In genomic region chr15:63474810-63475316, GRCh38 we compare ENCODE assay signal across 8 cellular contexts. TPM values are rescaled to one million over a fixed set of nuclear protein-coding genes. Genes with fewer than 3 reads are reported as not detected.
DNase-seq lines count a peak whose midpoint lies in the region; ATAC-seq and TF ChIP-seq lines count a peak whose summit lies in the region.

No MANE protein-coding gene starts in this region.

- no peaks in the 10 kb centered on the region for H3K9me3 Mint-ChIP-seq in activated CD8-positive, alpha-beta T cell treated with anti-CD3 and anti-CD28 coated beads for 36 hours
- no peaks in the 10 kb centered on the region for H3K9me3 Mint-ChIP-seq in activated CD8-positive, alpha-beta T cell treated with anti-CD3 and anti-CD28 coated beads, Interleukin-2, amount 10 ng/mL, durations not matched to agents 7 days and 5 days (ENCODE audit: insufficient read depth)

- no peaks in the 10 kb centered on the region for H3K36me3 Mint-ChIP-seq in activated CD8-positive, alpha-beta T cell treated with anti-CD3 and anti-CD28 coated beads for 36 hours (ENCODE audit: low read depth)
- H3K36me3 Mint-ChIP-seq in activated CD8-positive, alpha-beta T cell treated with anti-CD3 and anti-CD28 coated beads, Interleukin-2, amount 10 ng/mL, durations not matched to agents 7 days and 5 days (ENCODE audit: low read depth), result no peaks in the 10 kb centered on the region

- CTCF ChIA-PET in activated CD8-positive, alpha-beta T cell treated with anti-CD3 and anti-CD28 coated beads for 36 hours (lab: Charles Lee), result interaction anchor here (1.0 to 2.8 kb wide), 9 partner anchors 8 to 36 kb away, joined by 3 to 11 read pairs (median 7); partner anchors contain the start of gene USP3
- CTCF ChIA-PET in activated CD8-positive, alpha-beta T cell treated with anti-CD3 and anti-CD28 coated beads, Interleukin-2, amount 10 ng/mL, durations not matched to agents 7 days and 5 days (lab: Charles Lee), result interaction anchor here (0.8 to 4.3 kb wide), 5 partner anchors 8 to 135 kb away, joined by 3 to 19 read pairs (median 13); partner anchors contain the start of gene USP3

- no peak overlapping the region for H3K27ac Mint-ChIP-seq in activated CD8-positive, alpha-beta T cell treated with anti-CD3 and anti-CD28 coated beads for 36 hours
- H3K27ac Mint-ChIP-seq in activated CD8-positive, alpha-beta T cell treated with anti-CD3 and anti-CD28 coated beads, Interleukin-2, amount 10 ng/mL, durations not matched to agents 7 days and 5 days, result no peak overlapping the region

- POLR2A ChIA-PET in activated CD8-positive, alpha-beta T cell treated with anti-CD3 and anti-CD28 coated beads for 36 hours (lab: Charles Lee), result interaction anchor here (1.6 to 3.9 kb wide), 3 partner anchors 24 to 30 kb away, joined by 4 to 22 read pairs (median 9); partner anchors contain the start of gene USP3
- POLR2A ChIA-PET in activated CD8-positive, alpha-beta T cell treated with anti-CD3 and anti-CD28 coated beads, Interleukin-2, amount 10 ng/mL, durations not matched to agents 7 days and 5 days (lab: Charles Lee), result interaction anchor here (6.5 kb wide), 1 partner anchor 29 kb away, joined by 36 read pairs; the partner anchor contains the start of gene USP3

- no peak for TF ChIP-seq CTCF in activated CD8-positive, alpha-beta T cell treated with anti-CD3 and anti-CD28 coated beads for 36 hours (IDR thresholded peaks at IDR 0.05)
- TF ChIP-seq CTCF in foreskin keratinocyte (conservative IDR thresholded peaks at IDR 0.05), result no peak

- H3K4me1 ChIP-seq in foreskin keratinocyte, result no peaks in the 10 kb centered on the region

- no peak overlapping the region for H3K4me3 Mint-ChIP-seq in activated CD8-positive, alpha-beta T cell treated with anti-CD3 and anti-CD28 coated beads for 36 hours
- H3K4me3 Mint-ChIP-seq in activated CD8-positive, alpha-beta T cell treated with anti-CD3 and anti-CD28 coated beads, Interleukin-2, amount 10 ng/mL, durations not matched to agents 7 days and 5 days, result no peak overlapping the region

- no peaks in the 10 kb centered on the region for H3K27me3 ChIP-seq in foreskin keratinocyte

- ATAC-seq in activated CD8-positive, alpha-beta T cell treated with anti-CD3 and anti-CD28 coated beads for 36 hours, result no peak
- no peak for ATAC-seq in activated CD8-positive, alpha-beta T cell treated with anti-CD3 and anti-CD28 coated beads, Interleukin-2, amount 10 ng/mL, durations not matched to agents 7 days and 5 days
- ATAC-seq in HG02623 (IDR thresholded peaks at IDR 0.05; ENCODE audit: unreplicated experiment), result peak; percentile 55
- peak; percentile 20 for ATAC-seq in foreskin keratinocyte

- intact Hi-C loops in activated CD8-positive, alpha-beta T cell treated with anti-CD3 and anti-CD28 coated beads for 36 hours (cut with micrococcal nuclease), result no loop called here

- peaks cover 56% of the 10 kb centered on the region for H3K4me1 Mint-ChIP-seq in activated CD8-positive, alpha-beta T cell treated with anti-CD3 and anti-CD28 coated beads for 36 hours (ENCODE audit: low read depth)
- H3K4me1 Mint-ChIP-seq in activated CD8-positive, alpha-beta T cell treated with anti-CD3 and anti-CD28 coated beads, Interleukin-2, amount 10 ng/mL, durations not matched to agents 7 days and 5 days (ENCODE audit: low read depth), result peaks cover 38% of the 10 kb centered on the region

- H3K27ac ChIP-seq in foreskin keratinocyte, result no peak overlapping the region

- H3K27me3 Mint-ChIP-seq in activated CD8-positive, alpha-beta T cell treated with anti-CD3 and anti-CD28 coated beads for 36 hours, result no peaks in the 10 kb centered on the region
- no peaks in the 10 kb centered on the region for H3K27me3 Mint-ChIP-seq in activated CD8-positive, alpha-beta T cell treated with anti-CD3 and anti-CD28 coated beads, Interleukin-2, amount 10 ng/mL, durations not matched to agents 7 days and 5 days (ENCODE audit: low read depth)

- peak; percentile 41 for DNase-seq in activated CD8-positive, alpha-beta T cell treated with anti-CD3 and anti-CD28 coated beads for 36 hours
- no peak for DNase-seq in activated CD8-positive, alpha-beta T cell treated with anti-CD3 and anti-CD28 coated beads, Interleukin-2, amount 10 ng/mL, durations not matched to agents 7 days and 5 days
- DNase-seq in NCI-H146 treated with DMSO at 0.1 percent for 48 hours (lab: John Stamatoyannopoulos, UW; ENCODE audit: unreplicated experiment) (peak; percentile 5), foreskin keratinocyte (no peak), NCI-H1930 (lab: John Stamatoyannopoulos, UW) (no peak), HCEC 1CT (no peak), NCI-H2107 (lab: John Stamatoyannopoulos, UW) (no peak)

RNA-seq across cellular contexts. Expression of gene USP3, which starts 29.5 kb away (rescaled TPM):
- total RNA-seq in activated CD8-positive, alpha-beta T cell treated with anti-CD3 and anti-CD28 coated beads for 36 hours, result 10 to 100 TPM; 57.1 to 58.6 TPM
- total RNA-seq in activated CD8-positive, alpha-beta T cell treated with anti-CD3 and anti-CD28 coated beads, Interleukin-2, amount 10 ng/mL, durations not matched to agents 7 days and 5 days, result 10 to 100 TPM; 48.3 to 49.1 TPM
- 26.3 and 26.7 TPM in 2 replicates for total RNA-seq in foreskin keratinocyte
- 14.0 and 16.0 TPM in 2 replicates for polyA plus RNA-seq in foreskin keratinocyte

Comparison
In these comparisons a context has a peak if more than half of its experiments do, and no peak if none do; other contexts are left out.
1. DNase-seq: peak in activated CD8-positive, alpha-beta T cell treated with anti-CD3 and anti-CD28 coated beads for 36 hours (single experiment) and NCI-H146 treated with DMSO at 0.1 percent for 48 hours (single experiment); none in activated CD8-positive, alpha-beta T cell treated with anti-CD3 and anti-CD28 coated beads, Interleukin-2, amount 10 ng/mL, durations not matched to agents 7 days and 5 days (single experiment), foreskin keratinocyte (0 of 2), NCI-H1930 (0 of 2), HCEC 1CT (single experiment) and NCI-H2107 (single experiment).
2. ATAC-seq: peak in HG02623 (single experiment) and foreskin keratinocyte (single experiment); none in activated CD8-positive, alpha-beta T cell treated with anti-CD3 and anti-CD28 coated beads for 36 hours (single experiment) and activated CD8-positive, alpha-beta T cell treated with anti-CD3 and anti-CD28 coated beads, Interleukin-2, amount 10 ng/mL, durations not matched to agents 7 days and 5 days (single experiment).